ENCODE assay signal across 19 cellular contexts in the genomic region with DNA sequence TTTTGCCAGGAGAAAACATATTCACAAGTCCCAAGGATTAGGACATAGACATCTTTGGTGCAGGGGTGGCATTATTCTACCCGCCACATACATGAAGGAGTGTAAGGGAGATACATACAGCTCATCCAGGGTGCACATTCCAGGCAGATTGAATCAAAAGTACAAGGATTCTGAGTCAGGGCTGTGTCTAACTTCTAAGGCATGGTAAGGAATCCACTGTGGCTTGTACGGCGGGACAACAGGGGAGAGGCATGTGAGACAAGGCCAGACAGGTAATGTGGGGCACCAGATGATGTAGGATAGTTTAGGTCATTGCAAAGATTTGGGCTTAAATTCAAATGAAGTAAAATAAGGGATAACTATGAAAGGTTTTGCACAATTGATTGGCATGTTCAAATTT.
"Had no signal": no experiment of that assay in that cellular context is flagged by ENCODE, and none has a peak within 500 bp of the region (broad histone marks: within the 10 kb centered on the region; RNA-seq: fewer than 3 reads in every experiment).

No MANE protein-coding gene starts in this region.

- ATAC-seq: Right ventricle myocardium inferior, SK-N-SH treated with all-trans-retinoic acid at 6 μM for 48 hours had no signal

- H3K36me3 ChIP-seq: SJCRH30 had no signal

- DNase-seq: KBM-7, MV-4-11, NCI-H1048, NCI-H1105, NCI-H1417, NCI-H1436 treated with DMSO at 0.1 percent for 48 hours, NCI-H1694, NCI-H187 treated with DMSO at 0.1 percent for 48 hours, NCI-H2029 treated with DMSO at 0.1 percent for 48 hours, NCI-H2227 treated with DMSO at 0.1 percent for 48 hours, NCI-H524 treated with DMSO at 0.1 percent for 48 hours, NCI-H69, NCI-H774, RPMI8226, SHP77 treated with DMSO at 0.1 percent for 48 hours, SJCRH30 had no signal

- FAIRE-seq: RCC 7860 had no signal

- H3K9me3 ChIP-seq: SJCRH30 had no signal

- H3K27ac ChIP-seq: SJCRH30 had no signal

- H3K4me3 ChIP-seq: SJCRH30 had no signal

- H3K27me3 ChIP-seq: SJCRH30 had no signal

- H3K4me1 ChIP-seq: SJCRH30 had no signal
